In the genomic region with DNA sequence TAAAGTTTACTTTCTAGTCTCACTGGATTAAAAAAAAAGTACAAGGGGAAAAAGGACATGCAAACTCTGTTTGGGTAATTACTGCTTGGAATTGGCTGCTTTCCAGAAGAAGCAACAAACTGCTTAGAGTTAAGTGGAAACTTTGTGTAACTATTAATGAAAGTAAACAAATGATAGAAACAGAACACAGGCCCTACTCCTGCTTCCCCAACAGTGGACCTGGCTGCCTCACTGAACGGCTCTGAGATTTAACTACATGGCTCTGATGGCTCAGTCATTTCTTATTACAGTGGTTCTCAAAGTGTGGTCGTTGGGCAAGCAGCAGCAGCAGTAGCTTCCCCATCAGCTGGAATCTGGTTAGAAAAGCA, we compare ENCODE assay signal across 11 cellular contexts.
DNase-seq lines count a peak whose midpoint lies in the region; ATAC-seq and TF ChIP-seq lines count a peak whose summit lies in the region.
"Had no signal": no experiment of that assay in that cellular context is flagged by ENCODE, and none has a peak within 500 bp of the region (broad histone marks: within the 10 kb centered on the region; RNA-seq: fewer than 3 reads in every experiment).

No MANE protein-coding gene starts in this region.

- peak overlapping the region; percentile 13 for H3K27ac ChIP-seq in H9 (ENCODE audit: insufficient read length, low read depth, low read length)
- no peak overlapping the region for H3K27ac ChIP-seq in naive thymus-derived CD4-positive, alpha-beta T cell (ENCODE audit: low read depth, low read length)
- H3K27ac ChIP-seq: cardiac muscle cell, neutrophil had no signal

- intact Hi-C loops in left colon (cut with DNase I, micrococcal nuclease): no loop called here
- intact Hi-C loops in naive thymus-derived CD4-positive, alpha-beta T cell (cut with micrococcal nuclease): no loop called here

- H3K14ac ChIP-seq in H9 (ENCODE audit: insufficient read depth, low read length): no peak overlapping the region

- H3K27me3 Mint-ChIP-seq in H9 (ENCODE audit: low read depth): no peaks in the 10 kb centered on the region
- H3K27me3 Mint-ChIP-seq in naive thymus-derived CD4-positive, alpha-beta T cell: no peaks in the 10 kb centered on the region

- peaks cover 2% of the 10 kb centered on the region; the same call in 1 of the 2 replicates for H3K4me1 ChIP-seq in H9 (ENCODE audit: insufficient read depth, low read length)
- no peaks in the 10 kb centered on the region for H3K4me1 ChIP-seq in naive thymus-derived CD4-positive, alpha-beta T cell (ENCODE audit: control insufficient read depth in 2 of 2, insufficient read depth in 2 of 2, low read length in 2 of 2)

- H2BK12ac ChIP-seq in H9 (ENCODE audit: insufficient read length, low read depth, low read length): no peak overlapping the region

- no peak overlapping the region for H3K9ac ChIP-seq in H9 (ENCODE audit: extremely low read depth, insufficient read length, low read length)

- H3K23ac ChIP-seq in H9 (ENCODE audit: insufficient read length, low read depth, low read length): no peak overlapping the region

- no peak overlapping the region for H2AFZ ChIP-seq in H9 (ENCODE audit: low read length)

- H3K36me3 Mint-ChIP-seq in H9 (ENCODE audit: insufficient read depth in 1 of 3, low read depth in 3 of 3): peaks cover 0 to 3% (median 3%) of the 10 kb centered on the region in 3 experiments; a peak in 3 of 7 replicates
- H3K36me3 Mint-ChIP-seq in naive thymus-derived CD4-positive, alpha-beta T cell: peaks cover 5 to 17% (median 14%) of the 10 kb centered on the region in 5 donors

- peaks cover 4% of the 10 kb centered on the region for H3K9me3 ChIP-seq in H9 (ENCODE audit: control insufficient read depth, low read depth, low read length)
- H3K9me3 ChIP-seq in naive thymus-derived CD4-positive, alpha-beta T cell (ENCODE audit: control insufficient read depth in 2 of 3, low read length in 3 of 3): no peaks in the 10 kb centered on the region
- H3K9me3 ChIP-seq: neutrophil had no signal

- H3K27ac Mint-ChIP-seq in H9: peak overlapping the region in 1 of 3 experiments; percentile 90; a peak in 2 of 7 replicates
- H3K27ac Mint-ChIP-seq in naive thymus-derived CD4-positive, alpha-beta T cell: no peak overlapping the region
- H3K27ac Mint-ChIP-seq: T-helper 2 cell treated with Interferon-gamma antibody and Interleukin-4, amounts not matched to agents 5 μg/mL and 100 μg/mL, for 36 hours had no signal

- TF ChIP-seq CTCF in BJ (IDR thresholded peaks at IDR 0.05; ENCODE audit: insufficient read depth, low read depth, low read length) (no peak), H9 (conservative IDR thresholded peaks at IDR 0.05) (no peak)

- no peak overlapping the region for H2BK20ac ChIP-seq in H9 (ENCODE audit: low read depth, low read length, poor library complexity, severe bottlenecking)

- no peak overlapping the region for H3K56ac ChIP-seq in H9 (ENCODE audit: insufficient read length, low read depth, low read length)

- H2BK5ac ChIP-seq in H9 (ENCODE audit: insufficient read length, low read length): no peak overlapping the region

- no peaks in the 10 kb centered on the region for H3K23me2 ChIP-seq in H9 (ENCODE audit: insufficient read length, low read depth, low read length, poor library complexity, severe bottlenecking)

- peaks cover 12 to 17% of the 10 kb centered on the region in 2 experiments; a peak in 3 of 4 replicates for H3K4me1 Mint-ChIP-seq in H9
- H3K4me1 Mint-ChIP-seq in naive thymus-derived CD4-positive, alpha-beta T cell: peaks cover 0 to 3% (median 0%) of the 10 kb centered on the region in 7 donors

- no peak overlapping the region for H4K8ac ChIP-seq in H9 (replicated peaks; ENCODE audit: insufficient read length, low read depth, low read length)

- no peaks in the 10 kb centered on the region for H4K20me1 ChIP-seq in H9 (ENCODE audit: control insufficient read depth, insufficient read depth, insufficient read length)

- H4K5ac ChIP-seq in H9 (ENCODE audit: insufficient read length, low read depth, low read length): no peak overlapping the region

- H3K27me3 ChIP-seq in BJ (ENCODE audit: control insufficient read depth, insufficient read depth, low read length) (no peaks in the 10 kb centered on the region), H9 (ENCODE audit: insufficient read depth, low read length) (no peaks in the 10 kb centered on the region)
- H3K27me3 ChIP-seq in naive thymus-derived CD4-positive, alpha-beta T cell (ENCODE audit: control insufficient read depth in 2 of 2, insufficient read depth in 2 of 2, low read length in 2 of 2): no peaks in the 10 kb centered on the region
- H3K27me3 ChIP-seq: cardiac muscle cell, neutrophil had no signal

- no peak overlapping the region for H2BK15ac ChIP-seq in H9 (ENCODE audit: low read depth, low read length)

- no peak overlapping the region for H4K91ac ChIP-seq in H9 (ENCODE audit: insufficient read length, low read depth, low read length)

- no peaks in the 10 kb centered on the region for H3K36me3 ChIP-seq in BJ (ENCODE audit: control insufficient read depth, insufficient read depth, low read length)
- no peaks in the 10 kb centered on the region for H3K36me3 ChIP-seq in naive thymus-derived CD4-positive, alpha-beta T cell (ENCODE audit: control insufficient read depth in 2 of 3, insufficient read depth in 3 of 3, low read length in 3 of 3)
- H3K36me3 ChIP-seq: cardiac muscle cell had no signal

- H3K79me2 ChIP-seq in H9 (ENCODE audit: insufficient read depth, low read length): no peaks in the 10 kb centered on the region

- H3K4me2 ChIP-seq in H9 (ENCODE audit: insufficient read depth, insufficient read length, low read length): no peak overlapping the region

- H2BK120ac ChIP-seq in H9 (ENCODE audit: low read depth, low read length, poor library complexity, severe bottlenecking): no peak overlapping the region

- H2AK5ac ChIP-seq in H9 (ENCODE audit: insufficient read length, low read length): no peak overlapping the region

- CTCF ChIA-PET in BJ (lab: Yijun Ruan, JAX): interaction anchor here (1.0 kb wide), 1 partner anchor 93 kb away, joined by 3 read pairs; no protein-coding TSS in a partner anchor
- CTCF ChIA-PET in naive thymus-derived CD4-positive, alpha-beta T cell (lab: Charles Lee): no interaction called here

- no peak overlapping the region for H3K4me3 ChIP-seq in BJ (ENCODE audit: low read depth, low read length)
- H3K4me3 ChIP-seq in naive thymus-derived CD4-positive, alpha-beta T cell (ENCODE audit: low read length): no peak overlapping the region
- H3K4me3 ChIP-seq: cardiac muscle cell had no signal

- DNase-seq in BJ (ENCODE audit: low read depth): peak; percentile 18
- no peak for DNase-seq in H9
- DNase-seq in NCI-H69 (lab: John Stamatoyannopoulos, UW): peak; percentile 89
- DNase-seq in left colon: no peak
- no peak for DNase-seq in stimulated activated CD4-positive, alpha-beta T cell treated with anti-CD3 and anti-CD28 coated beads, Interleukin-2, amount 100 ng/mL, for 24 hours
- no peak for DNase-seq in T-helper 1 cell
- no peak for DNase-seq in naive thymus-derived CD4-positive, alpha-beta T cell
- DNase-seq in activated naive CD4-positive, alpha-beta T cell treated with anti-CD3 and anti-CD28 coated beads, Interleukin-2, amount 50 U/mL, for 16 hours: no peak

- ATAC-seq in left colon: peak; percentile 25
- ATAC-seq in naive thymus-derived CD4-positive, alpha-beta T cell: no peak

- H3K4me3 Mint-ChIP-seq in H9: no peak overlapping the region
- no peak overlapping the region for H3K4me3 Mint-ChIP-seq in naive thymus-derived CD4-positive, alpha-beta T cell
- H3K4me3 Mint-ChIP-seq: T-helper 2 cell treated with Interferon-gamma antibody and Interleukin-4, amounts not matched to agents 5 μg/mL and 100 μg/mL, for 36 hours had no signal

- no peaks in the 10 kb centered on the region for H3K79me1 ChIP-seq in H9 (ENCODE audit: insufficient read depth, low read depth, low read length, poor library complexity, severe bottlenecking)

- no peak overlapping the region for H3K4ac ChIP-seq in H9 (ENCODE audit: low read depth, low read length)

- H3K9me3 Mint-ChIP-seq in H9: peaks cover 2 to 3% of the 10 kb centered on the region in 2 experiments; a peak in 4 of 5 replicates
- H3K9me3 Mint-ChIP-seq in naive thymus-derived CD4-positive, alpha-beta T cell: peaks cover 0 to 3% (median 0%) of the 10 kb centered on the region in 11 donors

- POLR2A ChIA-PET in BJ (lab: Charles Lee): interaction anchor here (0.6 kb wide), 1 partner anchor 118 kb away, joined by 3 read pairs; no protein-coding TSS in a partner anchor
- POLR2A ChIA-PET in naive thymus-derived CD4-positive, alpha-beta T cell (lab: Charles Lee): no interaction called here

- WGBS in H9 (ENCODE audit: extremely low coverage, insufficient read length, low lambda C conversion rate): no CpG with 5 or more reads among the region's 2 CpGs

- no peak overlapping the region for H3K18ac ChIP-seq in H9 (ENCODE audit: insufficient read length, low read depth, low read length)

- H3T11ph ChIP-seq in H9 (ENCODE audit: low read length): no peak overlapping the region

Comparison
In these comparisons a context has a peak if more than half of its experiments do, and no peak if none do; other contexts are left out.
1. DNase-seq: peak in BJ (single experiment) and NCI-H69 (single experiment); none in H9 (single experiment), left colon (0 of 2), stimulated activated CD4-positive, alpha-beta T cell treated with anti-CD3 and anti-CD28 coated beads, Interleukin-2, amount 100 ng/mL, for 24 hours (0 of 2), T-helper 1 cell (0 of 5), naive thymus-derived CD4-positive, alpha-beta T cell (0 of 9) and activated naive CD4-positive, alpha-beta T cell treated with anti-CD3 and anti-CD28 coated beads, Interleukin-2, amount 50 U/mL, for 16 hours (single experiment).